ENCODE assay signal across 12 cellular contexts in genomic region chr7:111827863-111828504, GRCh38.
DNase-seq lines count a peak whose midpoint lies in the region; TF ChIP-seq lines count a peak whose summit lies in the region.
"Had no signal": no experiment of that assay in that cellular context is flagged by ENCODE, and none has a peak within 500 bp of the region (broad histone marks: within the 10 kb centered on the region; RNA-seq: fewer than 3 reads in every experiment).

No MANE protein-coding gene starts in this region.

- H3K9me3 ChIP-seq in uterus (no peaks in the 10 kb centered on the region), OCI-LY7 (ENCODE audit: low read length) (no peaks in the 10 kb centered on the region)

- POLR2A ChIA-PET in OCI-LY7 (lab: Charles Lee): interaction anchor here (0.6 kb wide), 1 partner anchor 330 kb away, joined by 3 read pairs; no protein-coding TSS in a partner anchor

- no peaks in the 10 kb centered on the region for H3K9me2 ChIP-seq in OCI-LY7 (ENCODE audit: insufficient read depth, low read length)

- H3K4me3 ChIP-seq in epithelial cell of proximal tubule (ENCODE audit: low read depth, low read length): no peak overlapping the region
- no peak overlapping the region for H3K4me3 ChIP-seq in uterus
- H3K4me3 ChIP-seq in OCI-LY7 (ENCODE audit: low read depth, low read length, poor library complexity, severe bottlenecking): no peak overlapping the region
- H3K4me3 ChIP-seq: smooth muscle cell had no signal

- CTCF ChIA-PET in OCI-LY7 (lab: Charles Lee; ENCODE audit: unreplicated experiment): interaction anchor here (0.5 kb wide), 1 partner anchor 1576 kb away, joined by 8 read pairs; no protein-coding TSS in a partner anchor

- no peaks in the 10 kb centered on the region for H3K27me3 ChIP-seq in uterus

- H3K27ac ChIP-seq in uterus: no peak overlapping the region
- H3K27ac ChIP-seq in OCI-LY7 (ENCODE audit: low read depth, low read length, poor library complexity, severe bottlenecking): no peak overlapping the region

- no peaks in the 10 kb centered on the region for H3K4me1 ChIP-seq in uterus
- no peaks in the 10 kb centered on the region for H3K4me1 ChIP-seq in OCI-LY7 (ENCODE audit: insufficient read depth, low read length, poor library complexity, severe bottlenecking)

- no peak overlapping the region for H3K4me2 ChIP-seq in OCI-LY7 (ENCODE audit: low read length)
- H3K4me2 ChIP-seq: smooth muscle cell had no signal

- intact Hi-C loops in uterus (cut with DNase I; ENCODE audit: low total_unique reads) (no loop called here), OCI-LY7 (cut with micrococcal nuclease; ENCODE audit: unreplicated experiment) (no loop called here)

- no peak for TF ChIP-seq POLR2A in uterus (IDR thresholded peaks at IDR 0.05)

- peak; percentile 66 for DNase-seq in EL
- DNase-seq in RPMI7951 (ENCODE audit: low read depth): peak; percentile 71
- DNase-seq in epithelial cell of proximal tubule (ENCODE audit: low read depth): peak; percentile 78
- DNase-seq in myocyte (ENCODE audit: low read depth): peak; percentile 15
- DNase-seq in activated CD4-positive, alpha-beta T cell treated with anti-CD3 and anti-CD28 coated beads for 48 hours: no peak
- no peak for DNase-seq in uterus
- no peak for DNase-seq in NCI-H2107 (lab: John Stamatoyannopoulos, UW)
- no peak for DNase-seq in OCI-LY7 (ENCODE audit: low spot score)
- DNase-seq: activated CD4-positive, alpha-beta T cell treated with anti-CD3 and anti-CD28 coated beads for 1 hour; CD8-positive, alpha-beta T cell; naive thymus-derived CD4-positive, alpha-beta T cell had no signal

- H3K79me2 ChIP-seq in OCI-LY7 (ENCODE audit: insufficient read depth, low read depth, low read length): no peaks in the 10 kb centered on the region

- no TSS peak for BruUV-seq in OCI-LY7 (replicated peaks; lab: Mats Ljungman, UMichigan)

- H4K20me1 ChIP-seq in OCI-LY7 (ENCODE audit: insufficient read depth, low read length): no peaks in the 10 kb centered on the region

- H3K36me3 ChIP-seq in uterus (no peaks in the 10 kb centered on the region), OCI-LY7 (ENCODE audit: insufficient read depth, low read length) (no peaks in the 10 kb centered on the region)

- no peak for TF ChIP-seq CTCF in epithelial cell of proximal tubule (conservative IDR thresholded peaks at IDR 0.05; ENCODE audit: low read depth, low read length)
- no peak for TF ChIP-seq CTCF in uterus (IDR thresholded peaks at IDR 0.05)
- TF ChIP-seq CTCF in OCI-LY7 (conservative IDR thresholded peaks at IDR 0.05; ENCODE audit: low read length): no peak

- no peak overlapping the region for H2AFZ ChIP-seq in OCI-LY7 (ENCODE audit: low read length)

Comparison
In these comparisons a context has a peak if more than half of its experiments do, and no peak if none do; other contexts are left out.
1. DNase-seq: peak in EL (single experiment), RPMI7951 (single experiment), epithelial cell of proximal tubule (single experiment) and myocyte (single experiment); none in activated CD4-positive, alpha-beta T cell treated with anti-CD3 and anti-CD28 coated beads for 48 hours (single experiment), uterus (0 of 2), NCI-H2107 (single experiment) and OCI-LY7 (single experiment).